15 cellular contexts compared by ENCODE assay signal in the genomic region with DNA sequence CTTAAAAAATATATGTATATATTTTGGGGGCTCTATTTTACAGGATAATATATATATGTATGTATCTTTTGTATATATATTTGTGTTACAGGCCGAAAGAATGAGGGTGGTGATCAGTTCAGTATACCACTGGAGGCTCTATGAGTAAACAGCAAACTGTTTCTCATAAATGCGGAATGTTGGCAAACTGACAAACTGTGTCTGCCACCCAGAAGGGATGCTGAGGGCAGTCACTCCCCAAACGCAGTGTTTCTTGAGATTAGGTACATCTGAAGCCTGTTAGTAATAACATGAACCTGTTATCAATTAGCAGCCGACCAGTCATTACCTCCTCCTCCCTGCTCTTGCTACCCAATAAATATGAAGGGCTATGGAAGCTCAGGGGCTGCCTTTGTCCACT. TPM values are rescaled to one million over a fixed set of nuclear protein-coding genes. Genes with fewer than 3 reads are reported as not detected.
A peak's percentile ranks its signal among the peaks of the same experiment; 100 is the strongest.
DNase-seq lines count a peak whose midpoint lies in the region; ATAC-seq and TF ChIP-seq lines count a peak whose summit lies in the region.
"Had no signal": no experiment of that assay in that cellular context is flagged by ENCODE, and none has a peak within 500 bp of the region (broad histone marks: within the 10 kb centered on the region; RNA-seq: fewer than 3 reads in every experiment).

No MANE protein-coding gene starts in this region.

- DNase-seq in HCT116 (ENCODE audit: low read depth, low spot score) (no peak), SK-N-SH (no peak), fibroblast of peridontal ligament (ENCODE audit: extremely low read depth) (peak; percentile 39), omental fat pad (ENCODE audit: low spot score) (no peak)
- DNase-seq: activated CD8-positive, alpha-beta T cell treated with anti-CD3 and anti-CD28 coated beads, Interleukin-2, amount 10 ng/mL, durations not matched to agents 7 days and 5 days; effector memory CD8-positive, alpha-beta T cell; NCI-H1417 treated with DMSO at 0.1 percent for 48 hours; NCI-H526; Right ventricle myocardium superior; stimulated activated CD4-positive, alpha-beta T cell treated with anti-CD3 and anti-CD28 coated beads, Interleukin-12 subunit alpha, Interleukin-12 subunit beta, amount 100 ng/mL, for 4 hours had no signal

- ATAC-seq in HCT116 (no peak), omental fat pad (ENCODE audit: low FRiP score) (no peak), GM19455 (IDR thresholded peaks at IDR 0.05; ENCODE audit: unreplicated experiment) (no peak), GM18907 (IDR thresholded peaks at IDR 0.05; ENCODE audit: unreplicated experiment) (no peak), HG03439 (IDR thresholded peaks at IDR 0.05; ENCODE audit: unreplicated experiment) (no peak)
- ATAC-seq: activated CD8-positive, alpha-beta T cell treated with anti-CD3 and anti-CD28 coated beads, Interleukin-2, amount 10 ng/mL, durations not matched to agents 7 days and 5 days; effector memory CD8-positive, alpha-beta T cell had no signal

- no peak for TF ChIP-seq CTCF in HCT116 (IDR thresholded peaks at IDR 0.05 in 2 of 3, conservative IDR thresholded peaks at IDR 0.05 in 1 of 3; ENCODE audit: borderline replicate concordance in 1 of 3, insufficient read depth in 1 of 3, low read depth in 2 of 3, low read length in 2 of 3)
- TF ChIP-seq CTCF in SK-N-SH (IDR thresholded peaks at IDR 0.05), result no peak
- no peak for TF ChIP-seq CTCF in omental fat pad (IDR thresholded peaks at IDR 0.05)

- H3K27me3 ChIP-seq in ACC112 (ENCODE audit: insufficient read depth, low read length) (no peaks in the 10 kb centered on the region), HCT116 (ENCODE audit: insufficient read depth, low read length) (no peaks in the 10 kb centered on the region), SK-N-SH (ENCODE audit: insufficient read depth) (no peaks in the 10 kb centered on the region)

- intact Hi-C loops in HCT116 (cut with micrococcal nuclease), result no loop called here

- H3K9me3 ChIP-seq in HCT116 (ENCODE audit: control insufficient read depth in 1 of 2, insufficient read depth in 1 of 2, low read depth in 1 of 2, low read length in 2 of 2) (no peaks in the 10 kb centered on the region), SK-N-SH (no peaks in the 10 kb centered on the region)

- no peaks in the 10 kb centered on the region for H3K79me2 ChIP-seq in ACC112 (ENCODE audit: control insufficient read depth, insufficient read depth, low read length, unreplicated experiment)
- no peaks in the 10 kb centered on the region for H3K79me2 ChIP-seq in HCT116 (ENCODE audit: insufficient read depth, low read length)
- no peaks in the 10 kb centered on the region for H3K79me2 ChIP-seq in SK-N-SH (ENCODE audit: insufficient read depth)

- H3K4me3 ChIP-seq in ACC112 (ENCODE audit: low read depth, low read length), result no peak overlapping the region
- no peak overlapping the region for H3K4me3 ChIP-seq in HCT116 (replicated peaks in 1 of 2; ENCODE audit: low read depth in 1 of 2, low read length in 2 of 2)
- no peak overlapping the region for H3K4me3 ChIP-seq in SK-N-SH (ENCODE audit: low read depth in 2 of 2, low read length in 1 of 2)

- CTCF ChIA-PET in HCT116 (lab: Charles Lee), result interaction anchor here (1.6 kb wide), 1 partner anchor 39 kb away, joined by 5 read pairs; no protein-coding TSS in a partner anchor
- CTCF ChIA-PET in SK-N-SH (lab: Yijun Ruan, JAX), result interaction anchor here (3.9 kb wide), 1 partner anchor 39 kb away, joined by 36 read pairs; no protein-coding TSS in a partner anchor

- H3K9me2 ChIP-seq in HCT116 (ENCODE audit: insufficient read depth), result no peaks in the 10 kb centered on the region
- H3K9me2 ChIP-seq in SK-N-SH, result no peaks in the 10 kb centered on the region

- peaks cover 6% of the 10 kb centered on the region for H3F3A ChIP-seq in SK-N-SH (replicated peaks; ENCODE audit: insufficient read depth)

- H3K9ac ChIP-seq in HCT116 (ENCODE audit: low read length) (no peak overlapping the region), SK-N-SH (no peak overlapping the region)

- peak in 1 of 2 experiments; percentile 34; a peak in 1 of 4 replicates for TF ChIP-seq EP300 in SK-N-SH (IDR thresholded peaks at IDR 0.05; ENCODE audit: borderline replicate concordance in 1 of 2, low read depth in 1 of 2, low read length in 1 of 2)

- H3K36me3 ChIP-seq in ACC112 (ENCODE audit: insufficient read depth, low read length) (no peaks in the 10 kb centered on the region), HCT116 (ENCODE audit: control insufficient read depth in 1 of 2, insufficient read depth in 2 of 2, low read length in 2 of 2) (no peaks in the 10 kb centered on the region), SK-N-SH (replicated peaks in 1 of 2; ENCODE audit: control insufficient read depth in 1 of 2, insufficient read depth in 2 of 2, low read length in 1 of 2) (no peaks in the 10 kb centered on the region)

- H2AFZ ChIP-seq in ACC112 (ENCODE audit: low read length, unreplicated experiment), result no peak overlapping the region
- peak overlapping the region; percentile 54 for H2AFZ ChIP-seq in HCT116 (ENCODE audit: low read depth, low read length, poor library complexity, severe bottlenecking)
- H2AFZ ChIP-seq in SK-N-SH (ENCODE audit: low read depth), result 0 out of 2 replicates have a peak overlapping the region, but pooled peaks have one; percentile 1

- POLR2A ChIA-PET in HCT116 (lab: Charles Lee), result no interaction called here
- POLR2A ChIA-PET in SK-N-SH (lab: Yijun Ruan, JAX), result no interaction called here

- no peak for TF ChIP-seq POLR2A in HCT116 (IDR thresholded peaks at IDR 0.05; ENCODE audit: borderline replicate concordance, extremely low read depth, insufficient read depth, insufficient read length)

- no peak for TF ChIP-seq RAD21 in HCT116 (IDR thresholded peaks at IDR 0.05; ENCODE audit: low read depth)
- TF ChIP-seq RAD21 in SK-N-SH (IDR thresholded peaks at IDR 0.05; ENCODE audit: low read length), result no peak

- 13% methylated on average over 4 of the region's 4 CpGs for WGBS in SK-N-SH (ENCODE audit: low lambda C conversion rate)

- H3K27ac ChIP-seq in ACC112 (ENCODE audit: low read depth, low read length) (peak overlapping the region; percentile 45; the same call in 1 of the 2 replicates), HCT116 (ENCODE audit: low read depth, low read length) (no peak overlapping the region), SK-N-SH (ENCODE audit: low read depth in 2 of 2, low read length in 1 of 2) (peak overlapping the region; percentile 39 to 40)

- peaks cover 17% of the 10 kb centered on the region for H3K4me1 ChIP-seq in ACC112 (ENCODE audit: control insufficient read depth, insufficient read depth, low read length, unreplicated experiment)
- H3K4me1 ChIP-seq in HCT116 (ENCODE audit: control insufficient read depth in 1 of 2, insufficient read depth in 2 of 2, low read length in 2 of 2), result peaks cover 5 to 22% of the 10 kb centered on the region in 2 experiments
- H3K4me1 ChIP-seq in SK-N-SH (ENCODE audit: control insufficient read depth in 1 of 2, insufficient read depth in 2 of 2, low read depth in 1 of 2, low read length in 1 of 2), result peaks cover 5 to 12% of the 10 kb centered on the region in 2 experiments; a peak in 2 of 4 replicates

- RAD21 ChIA-PET in HCT116 (lab: Charles Lee; ENCODE audit: low non-redundant PET in 1 of 2, low total read pairs in 2 of 2, uncharacterized antibody in 2 of 2, unreplicated experiment in 2 of 2), result no interaction called here

- H4K20me1 ChIP-seq in HCT116 (ENCODE audit: insufficient read depth) (no peaks in the 10 kb centered on the region), SK-N-SH (ENCODE audit: insufficient read depth) (no peaks in the 10 kb centered on the region)

- H3K4me2 ChIP-seq in HCT116 (ENCODE audit: low read length), result peak overlapping the region; percentile 43; the same call in 1 of the 2 replicates
- H3K4me2 ChIP-seq in SK-N-SH, result no peak overlapping the region

- BruUV-seq in HCT116 (replicated peaks; lab: Mats Ljungman, UMichigan), result no TSS peak

TF ChIP-seq in HCT116, 20 proteins besides CTCF, POLR2A, EP300 and RAD21 (continues in another document):
- TF ChIP-seq EGR1 (IDR thresholded peaks at IDR 0.05; ENCODE audit: low read depth) (no peak), EZH2 (IDR thresholded peaks at IDR 0.05) (no peak), ATF3 (IDR thresholded peaks at IDR 0.05) (no peak), SRF (IDR thresholded peaks at IDR 0.05; ENCODE audit: low read depth) (no peak), ZNF274 (IDR thresholded peaks at IDR 0.05; ENCODE audit: low read depth, low read length) (no peak), CEBPB (IDR thresholded peaks at IDR 0.05; ENCODE audit: low read depth) (no peak)

TF ChIP-seq in SK-N-SH, 30 proteins besides CTCF, POLR2A, EP300 and RAD21 (continues in another document):
- TF ChIP-seq TCF12 (IDR thresholded peaks at IDR 0.05) (peak; percentile 85), RCOR1 (IDR thresholded peaks at IDR 0.05; ENCODE audit: low read length) (0 out of 2 replicates have a peak, but pooled peaks have one; percentile 49), FOSL2 (IDR thresholded peaks at IDR 0.05; ENCODE audit: borderline replicate concordance, low read depth) (peak; percentile 28; the same call in 1 of the 2 replicates), NFIC (IDR thresholded peaks at IDR 0.05; ENCODE audit: borderline replicate concordance) (peak; percentile 63)
- TF ChIP-seq, protein P1, sequence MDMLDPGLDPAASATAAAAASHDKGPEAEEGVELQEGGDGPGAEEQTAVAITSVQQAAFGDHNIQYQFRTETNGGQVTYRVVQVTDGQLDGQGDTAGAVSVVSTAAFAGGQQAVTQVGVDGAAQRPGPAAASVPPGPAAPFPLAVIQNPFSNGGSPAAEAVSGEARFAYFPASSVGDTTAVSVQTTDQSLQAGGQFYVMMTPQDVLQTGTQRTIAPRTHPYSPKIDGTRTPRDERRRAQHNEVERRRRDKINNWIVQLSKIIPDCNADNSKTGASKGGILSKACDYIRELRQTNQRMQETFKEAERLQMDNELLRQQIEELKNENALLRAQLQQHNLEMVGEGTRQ (IDR thresholded peaks at IDR 0.05; ENCODE audit: borderline replicate concordance, low read depth, low read length), result no peak

RNA-seq across cellular contexts. Expression of gene TNFAIP2, which starts 20.8 kb away (rescaled TPM):
- total RNA-seq in HCT116 (2021; ENCODE audit: unreplicated experiment), result 74.8 TPM
- polyA plus RNA-seq in HCT116 (2012), result 49.6 and 52.9 TPM in 2 replicates
- 11.8 and 16.0 TPM in 2 replicates for polyA plus RNA-seq in SK-N-SH (2012; rRNA removed)
- polyA plus RNA-seq in SK-N-SH (2012; cell fraction: cytosol; rRNA removed), result 4.8 and 7.6 TPM in 2 replicates
- polyA plus RNA-seq in SK-N-SH (2012; cell fraction: nucleus; rRNA removed), result 31.4 and 61.9 TPM in 2 replicates
- 100 to 1,000 TPM in 3 of 4 donors, 10 to 100 TPM in 1; 56.0 to 215 (median 144) TPM for total RNA-seq in omental fat pad
- polyA plus RNA-seq: IgD-negative memory B cell had no signal

RNA-seq across cellular contexts. Expression of gene EXOC3L4, which starts 49.6 kb away (rescaled TPM):
- total RNA-seq in HCT116 (2021; ENCODE audit: unreplicated experiment) (not detected), omental fat pad (1 to 10 TPM in 2 of 4 donors, under 1 TPM in 1, not detected in 1; 0.93 to 5.2 (median 1.3) TPM)
- polyA plus RNA-seq in HCT116 (2012), result 0.15 and 0.34 TPM in 2 replicates
- 0.21 and 0.46 TPM in 2 replicates for polyA plus RNA-seq in SK-N-SH (2012; rRNA removed)
- polyA plus RNA-seq in SK-N-SH (2012; cell fraction: cytosol; rRNA removed), result 0.04 and 0.08 TPM in 2 replicates
- 0.72 and 0.73 TPM in 2 replicates for polyA plus RNA-seq in SK-N-SH (2012; cell fraction: nucleus; rRNA removed)
- total RNA-seq: activated CD8-positive, alpha-beta T cell treated with anti-CD3 and anti-CD28 coated beads, Interleukin-2, amount 10 ng/mL, durations not matched to agents 7 days and 5 days had no signal
- polyA plus RNA-seq: IgD-negative memory B cell had no signal
